In the genomic region with DNA sequence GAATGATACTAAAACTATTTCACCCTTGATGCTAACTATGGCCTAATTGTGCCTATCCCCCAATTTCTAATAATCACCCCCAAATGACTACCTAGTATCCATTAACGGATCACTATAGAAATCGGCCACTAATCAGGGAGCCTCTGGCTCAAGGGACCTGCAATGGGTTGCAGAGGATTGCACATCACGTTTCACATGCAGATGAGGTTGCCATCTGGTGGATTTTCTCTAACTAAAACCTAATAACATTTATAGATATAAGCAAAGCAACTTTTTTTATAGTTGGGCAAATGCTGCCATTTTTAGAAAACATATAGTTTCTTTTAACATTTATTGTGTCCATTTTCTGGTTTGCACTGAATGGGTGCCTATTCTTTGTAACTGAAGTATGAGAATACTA, we compare ENCODE assay signal across 16 cellular contexts. TPM values are rescaled to one million over a fixed set of nuclear protein-coding genes. Genes with fewer than 3 reads are reported as not detected.
DNase-seq lines count a peak whose midpoint lies in the region; ATAC-seq lines count a peak whose summit lies in the region.
"Had no signal": no experiment of that assay in that cellular context is flagged by ENCODE, and none has a peak within 500 bp of the region (broad histone marks: within the 10 kb centered on the region; RNA-seq: fewer than 3 reads in every experiment).

No MANE protein-coding gene starts in this region.

- DNase-seq in NCI-H1417 (lab: John Stamatoyannopoulos, UW) (peak in 2 of 3 experiments; percentile 13 to 53), NCI-H1417 treated with DMSO at 0.1 percent for 48 hours (lab: John Stamatoyannopoulos, UW) (no peak), NCI-H1694 (lab: John Stamatoyannopoulos, UW) (peak; percentile 40), astrocyte of the hippocampus (ENCODE audit: low read depth, low spot score) (peak; percentile 10), myocyte (ENCODE audit: low read depth) (peak; percentile 0), NCI-H1048 (lab: John Stamatoyannopoulos, UW) (no peak)
- DNase-seq: activated CD8-positive, alpha-beta memory T cell treated with anti-CD3 and anti-CD28 coated beads, Interleukin-2, amount 50 U/mL, for 48 hours; activated naive CD4-positive, alpha-beta T cell treated with anti-CD3 and anti-CD28 coated beads, Interleukin-2, amount 50 U/mL, for 16 hours; central memory CD4-positive, alpha-beta T cell; kidney glomerular epithelial cell; MM.1S; stimulated activated CD4-positive, alpha-beta T cell treated with anti-CD3 and anti-CD28 coated beads, Interleukin-15, amount 100 ng/mL, for 24 hours; substantia nigra; SW 1271 had no signal

- ATAC-seq in HG03159 (IDR thresholded peaks at IDR 0.05; ENCODE audit: unreplicated experiment) (no peak), GM21529 (IDR thresholded peaks at IDR 0.05; ENCODE audit: unreplicated experiment) (no peak)

RNA-seq across cellular contexts. Expression of a gene that starts 28.3 kb away (rescaled TPM):
- total RNA-seq in myocyte: 15.7 and 24.2 TPM in 2 replicates
- polyA plus RNA-seq in myocyte (2012): 26.2 TPM

Comparison
In these comparisons a context has a peak if more than half of its experiments do, and no peak if none do; other contexts are left out.
1. DNase-seq: peak in NCI-H1417 (2 of 3), NCI-H1694 (single experiment), astrocyte of the hippocampus (single experiment) and myocyte (single experiment); none in NCI-H1417 treated with DMSO at 0.1 percent for 48 hours (single experiment) and NCI-H1048 (single experiment).